ENCODE assay signal across 1 cellular context in the genomic region with DNA sequence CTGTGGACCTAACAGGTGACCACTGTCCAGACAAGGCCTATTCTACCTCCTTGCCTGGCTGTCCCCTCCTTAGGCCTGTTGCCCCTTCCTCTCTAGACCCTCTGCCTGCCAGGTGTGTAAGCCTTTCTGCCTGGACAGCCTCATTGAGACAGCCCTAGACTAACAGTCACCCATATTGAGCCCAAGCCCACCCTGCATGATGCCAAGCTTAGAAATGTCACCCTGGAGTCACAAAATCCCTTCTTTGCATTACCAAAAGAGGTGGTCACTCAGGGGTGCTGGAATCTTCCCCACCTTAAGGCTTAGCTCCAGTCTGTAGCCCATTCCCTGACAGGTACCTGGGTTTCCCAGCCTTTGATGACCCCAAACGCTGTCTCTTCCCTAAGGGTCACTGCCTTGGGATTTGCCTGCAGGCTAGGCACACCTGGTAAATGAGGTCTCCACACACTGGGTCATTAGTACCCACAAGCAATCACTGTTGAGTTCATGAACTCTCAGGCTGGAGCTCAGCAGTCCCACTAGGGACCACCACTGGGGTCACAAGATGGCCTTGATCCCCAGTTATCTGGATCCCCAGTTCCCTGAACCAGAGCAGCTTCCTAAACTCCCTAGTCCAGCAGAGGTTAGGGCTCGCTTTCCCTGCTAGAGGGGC.
TF ChIP-seq lines count a peak whose summit lies in the region.

No MANE protein-coding gene starts in this region.

TF ChIP-seq in IMR-90, 13 proteins besides CTCF, POLR2A, EP300 and RAD21:
- no peak for TF ChIP-seq SMC3 (IDR thresholded peaks at IDR 0.05; ENCODE audit: low read depth, low read length)
- TF ChIP-seq NFE2L2 (IDR thresholded peaks at IDR 0.05; ENCODE audit: low read depth, low read length), result no peak
- TF ChIP-seq BHLHE40 (IDR thresholded peaks at IDR 0.05; ENCODE audit: low read depth, low read length), result no peak
- no peak for TF ChIP-seq RCOR1 (IDR thresholded peaks at IDR 0.05; ENCODE audit: insufficient replicate concordance, low read length)
- no peak for TF ChIP-seq CEBPB (IDR thresholded peaks at IDR 0.05; ENCODE audit: low read depth, low read length)
- TF ChIP-seq, protein P1, sequence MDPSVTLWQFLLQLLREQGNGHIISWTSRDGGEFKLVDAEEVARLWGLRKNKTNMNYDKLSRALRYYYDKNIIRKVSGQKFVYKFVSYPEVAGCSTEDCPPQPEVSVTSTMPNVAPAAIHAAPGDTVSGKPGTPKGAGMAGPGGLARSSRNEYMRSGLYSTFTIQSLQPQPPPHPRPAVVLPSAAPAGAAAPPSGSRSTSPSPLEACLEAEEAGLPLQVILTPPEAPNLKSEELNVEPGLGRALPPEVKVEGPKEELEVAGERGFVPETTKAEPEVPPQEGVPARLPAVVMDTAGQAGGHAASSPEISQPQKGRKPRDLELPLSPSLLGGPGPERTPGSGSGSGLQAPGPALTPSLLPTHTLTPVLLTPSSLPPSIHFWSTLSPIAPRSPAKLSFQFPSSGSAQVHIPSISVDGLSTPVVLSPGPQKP (IDR thresholded peaks at IDR 0.05; ENCODE audit: borderline replicate concordance, low read depth, low read length), result no peak
- TF ChIP-seq MAFK (IDR thresholded peaks at IDR 0.05; ENCODE audit: low read depth, low read length), result no peak
- no peak for TF ChIP-seq CHD1 (IDR thresholded peaks at IDR 0.05; ENCODE audit: low read depth, low read length)
- TF ChIP-seq MXI1 (IDR thresholded peaks at IDR 0.05; ENCODE audit: borderline replicate concordance, low read depth, low read length), result no peak
- TF ChIP-seq, protein P2, sequence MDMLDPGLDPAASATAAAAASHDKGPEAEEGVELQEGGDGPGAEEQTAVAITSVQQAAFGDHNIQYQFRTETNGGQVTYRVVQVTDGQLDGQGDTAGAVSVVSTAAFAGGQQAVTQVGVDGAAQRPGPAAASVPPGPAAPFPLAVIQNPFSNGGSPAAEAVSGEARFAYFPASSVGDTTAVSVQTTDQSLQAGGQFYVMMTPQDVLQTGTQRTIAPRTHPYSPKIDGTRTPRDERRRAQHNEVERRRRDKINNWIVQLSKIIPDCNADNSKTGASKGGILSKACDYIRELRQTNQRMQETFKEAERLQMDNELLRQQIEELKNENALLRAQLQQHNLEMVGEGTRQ (IDR thresholded peaks at IDR 0.05; ENCODE audit: low read depth, low read length), result no peak
- no peak for TF ChIP-seq RFX5 (IDR thresholded peaks at IDR 0.05; ENCODE audit: low read depth, low read length)
- TF ChIP-seq FOS (IDR thresholded peaks at IDR 0.05; ENCODE audit: low read depth, low read length), result no peak
- TF ChIP-seq MAZ (IDR thresholded peaks at IDR 0.05; ENCODE audit: borderline replicate concordance, low read depth, low read length), result no peak
